30 cellular contexts compared by ENCODE assay signal in genomic region chr6:159753081-159753872, GRCh38. TPM values are rescaled to one million over a fixed set of nuclear protein-coding genes. Genes with fewer than 3 reads are reported as not detected.
DNase-seq lines count a peak whose midpoint lies in the region; ATAC-seq and TF ChIP-seq lines count a peak whose summit lies in the region.
"Had no signal": no experiment of that assay in that cellular context is flagged by ENCODE, and none has a peak within 500 bp of the region (broad histone marks: within the 10 kb centered on the region; RNA-seq: fewer than 3 reads in every experiment).

No MANE protein-coding gene starts in this region.

- peaks cover 14% of the 10 kb centered on the region for H3K4me1 Mint-ChIP-seq in activated naive CD4-positive, alpha-beta T cell treated with anti-CD3 and anti-CD28 coated beads for 36 hours (ENCODE audit: low read depth)
- H3K4me1 Mint-ChIP-seq in activated naive CD4-positive, alpha-beta T cell treated with anti-CD3 and anti-CD28 coated beads, Interleukin-2, amount 10 ng/mL, durations not matched to agents 7 days and 5 days, result peaks cover under 1% of the 10 kb centered on the region
- H3K4me1 Mint-ChIP-seq in HFFc6 (ENCODE audit: low read depth), result peaks cover 8% of the 10 kb centered on the region
- H3K4me1 Mint-ChIP-seq: brain had no signal

- intact Hi-C loops in activated naive CD4-positive, alpha-beta T cell treated with anti-CD3 and anti-CD28 coated beads for 36 hours (cut with micrococcal nuclease), result loop anchor here (5.0 kb wide), 1 partner anchor 34 kb away; the partner anchor contains the start of gene TCP1
- intact Hi-C loops in psoas muscle (cut with DNase I), result loop anchor here in 1 of 2 donors (5.0 kb wide), 1 partner anchor 66 kb away; no protein-coding TSS in a partner anchor

- peak overlapping the region; percentile 2 for H3K27ac ChIP-seq in psoas muscle
- H3K27ac ChIP-seq: esophagus squamous epithelium, gastroesophageal sphincter, ovary, uterus had no signal

- peaks cover 55% of the 10 kb centered on the region for H3K36me3 Mint-ChIP-seq in activated naive CD4-positive, alpha-beta T cell treated with anti-CD3 and anti-CD28 coated beads for 36 hours (ENCODE audit: low read depth)
- H3K36me3 Mint-ChIP-seq in activated naive CD4-positive, alpha-beta T cell treated with anti-CD3 and anti-CD28 coated beads, Interleukin-2, amount 10 ng/mL, durations not matched to agents 7 days and 5 days, result peaks cover 66% of the 10 kb centered on the region
- peaks cover 37% of the 10 kb centered on the region for H3K36me3 Mint-ChIP-seq in HFFc6 (ENCODE audit: low read depth)

- peak overlapping the region; percentile 22 for H3K4me3 ChIP-seq in adipocyte (ENCODE audit: low read length)
- no peak overlapping the region for H3K4me3 ChIP-seq in psoas muscle
- H3K4me3 ChIP-seq: esophagus squamous epithelium, gastroesophageal sphincter, GM23338, ovary, uterus had no signal

- H3K27ac Mint-ChIP-seq in activated naive CD4-positive, alpha-beta T cell treated with anti-CD3 and anti-CD28 coated beads for 36 hours, result peak overlapping the region; percentile 38
- no peak overlapping the region for H3K27ac Mint-ChIP-seq in activated naive CD4-positive, alpha-beta T cell treated with anti-CD3 and anti-CD28 coated beads, Interleukin-2, amount 10 ng/mL, durations not matched to agents 7 days and 5 days
- peak overlapping the region; percentile 55 for H3K27ac Mint-ChIP-seq in HFFc6
- H3K27ac Mint-ChIP-seq: effector memory CD8-positive, alpha-beta T cell; GM23338 had no signal

- 62 to 82% (median 63%) methylated on average over 6 of the region's 6 CpGs for WGBS in psoas muscle, 3 donors

- CTCF ChIA-PET in activated naive CD4-positive, alpha-beta T cell treated with anti-CD3 and anti-CD28 coated beads for 36 hours (lab: Charles Lee), result interaction anchor here (0.7 kb wide), 1 partner anchor 23 kb away, joined by 3 read pairs; no protein-coding TSS in a partner anchor
- CTCF ChIA-PET in activated naive CD4-positive, alpha-beta T cell treated with anti-CD3 and anti-CD28 coated beads, Interleukin-2, amount 10 ng/mL, durations not matched to agents 7 days and 5 days (lab: Charles Lee), result interaction anchor here (0.7 kb wide), 1 partner anchor 37 kb away, joined by 3 read pairs; no protein-coding TSS in a partner anchor

- H3K36me3 ChIP-seq in adipocyte (ENCODE audit: control insufficient read depth, insufficient read depth, low read length, severe bottlenecking) (peaks cover 94% of the 10 kb centered on the region), psoas muscle (ENCODE audit: insufficient read depth in 1 of 2, low read depth in 1 of 2) (peaks cover 14 to 98% of the 10 kb centered on the region in 2 donors)
- H3K36me3 ChIP-seq: ovary, uterus had no signal

- TF ChIP-seq CTCF in HFFc6 (IDR thresholded peaks at IDR 0.05) (no peak), psoas muscle (IDR thresholded peaks at IDR 0.05) (no peak)

- peak overlapping the region; percentile 27 for H3K9ac ChIP-seq in adipocyte (ENCODE audit: low read length)

- H3K27me3 Mint-ChIP-seq in activated naive CD4-positive, alpha-beta T cell treated with anti-CD3 and anti-CD28 coated beads for 36 hours (ENCODE audit: low read depth), result no peaks in the 10 kb centered on the region
- H3K27me3 Mint-ChIP-seq in activated naive CD4-positive, alpha-beta T cell treated with anti-CD3 and anti-CD28 coated beads, Interleukin-2, amount 10 ng/mL, durations not matched to agents 7 days and 5 days, result no peaks in the 10 kb centered on the region
- no peaks in the 10 kb centered on the region for H3K27me3 Mint-ChIP-seq in HFFc6 (ENCODE audit: insufficient read depth)
- H3K27me3 Mint-ChIP-seq: brain; effector memory CD8-positive, alpha-beta T cell had no signal

- peak in 2 of 4 donors; percentile 39 to 41 for ATAC-seq in psoas muscle
- ATAC-seq: effector memory CD8-positive, alpha-beta T cell; gastroesophageal sphincter; GM23338; Panc1; right cardiac atrium had no signal

- H3K9me3 ChIP-seq in adipocyte (ENCODE audit: control insufficient read depth, low read length) (no peaks in the 10 kb centered on the region), psoas muscle (no peaks in the 10 kb centered on the region)
- H3K9me3 ChIP-seq: esophagus squamous epithelium, gastroesophageal sphincter, ovary, uterus had no signal

- DNase-seq in activated naive CD4-positive, alpha-beta T cell treated with anti-CD3 and anti-CD28 coated beads for 36 hours, result no peak
- no peak for DNase-seq in activated naive CD4-positive, alpha-beta T cell treated with anti-CD3 and anti-CD28 coated beads, Interleukin-2, amount 10 ng/mL, durations not matched to agents 7 days and 5 days
- DNase-seq in HFFc6 (no peak), adipocyte (ENCODE audit: low read depth) (no peak), psoas muscle (no peak), kidney glomerular epithelial cell (lab: John Stamatoyannopoulos, UW) (no peak), amniotic stem cell (lab: John Stamatoyannopoulos, UW) (no peak), H4 (ENCODE audit: low spot score) (no peak)
- DNase-seq: activated CD4-positive, alpha-beta T cell treated with anti-CD3 and anti-CD28 coated beads, Interleukin-2, amount 50 U/mL, for 4 hours; activated naive CD4-positive, alpha-beta T cell treated with Interleukin-2 at 50 U/mL for 16 hours; activated T-cell treated with anti-CD3 and anti-CD28 coated beads, Interleukin-2, amount 50 U/mL, for 1 hour; effector memory CD8-positive, alpha-beta T cell; esophagus squamous epithelium; kidney; NCI-H1092 treated with DMSO at 0.1 percent for 48 hours; NCI-H2081; NK-92 treated with Interleukin-12 subunit alpha and Interleukin-12 subunit beta, amount 100 ng/mL, for 24 hours; ovary; SIG-M5; stimulated activated CD4-positive, alpha-beta T cell treated with anti-CD3 and anti-CD28 coated beads, Interleukin-15, amount 100 ng/mL, for 24 hours; stimulated activated CD8-positive, alpha-beta memory T cell treated with anti-CD3 and anti-CD28 coated beads, Interleukin-4, amount 100 ng/mL, for 48 hours; uterus had no signal

- H3K4me3 Mint-ChIP-seq in activated naive CD4-positive, alpha-beta T cell treated with anti-CD3 and anti-CD28 coated beads for 36 hours, result no peak overlapping the region
- no peak overlapping the region for H3K4me3 Mint-ChIP-seq in activated naive CD4-positive, alpha-beta T cell treated with anti-CD3 and anti-CD28 coated beads, Interleukin-2, amount 10 ng/mL, durations not matched to agents 7 days and 5 days
- no peak overlapping the region for H3K4me3 Mint-ChIP-seq in HFFc6
- H3K4me3 Mint-ChIP-seq: brain; effector memory CD8-positive, alpha-beta T cell; GM23338 had no signal

- H3K4me1 ChIP-seq in adipocyte (ENCODE audit: control insufficient read depth, insufficient read depth, low read length) (peaks cover 38% of the 10 kb centered on the region), psoas muscle (no peaks in the 10 kb centered on the region)
- H3K4me1 ChIP-seq: uterus had no signal

- H3K9me3 Mint-ChIP-seq in activated naive CD4-positive, alpha-beta T cell treated with anti-CD3 and anti-CD28 coated beads for 36 hours, result no peaks in the 10 kb centered on the region
- no peaks in the 10 kb centered on the region for H3K9me3 Mint-ChIP-seq in activated naive CD4-positive, alpha-beta T cell treated with anti-CD3 and anti-CD28 coated beads, Interleukin-2, amount 10 ng/mL, durations not matched to agents 7 days and 5 days
- H3K9me3 Mint-ChIP-seq in HFFc6, result no peaks in the 10 kb centered on the region
- H3K9me3 Mint-ChIP-seq: brain; effector memory CD8-positive, alpha-beta T cell; GM23338 had no signal

- H3K27me3 ChIP-seq in adipocyte (replicated peaks; ENCODE audit: control insufficient read depth, insufficient read depth, low read length), result no peaks in the 10 kb centered on the region
- no peaks in the 10 kb centered on the region for H3K27me3 ChIP-seq in psoas muscle (ENCODE audit: insufficient read depth in 3 of 3, low read length in 2 of 3)
- H3K27me3 ChIP-seq: esophagus squamous epithelium, gastroesophageal sphincter, ovary, uterus had no signal

RNA-seq across cellular contexts. Expression of gene ACAT2, which starts 8.6 kb away (rescaled TPM):
- total RNA-seq in activated naive CD4-positive, alpha-beta T cell treated with anti-CD3 and anti-CD28 coated beads for 36 hours, result 10 to 100 TPM; 84.9 to 92.4 TPM
- 10 to 100 TPM; 25.6 to 39.9 (median 38.7) TPM for total RNA-seq in HFFc6 (2021; fragmentation: NEBNext Ultra II Directional; extraction: Animal tissue kit (Norgen Biotek cat#: 25700))
- total RNA-seq in psoas muscle, result 1 to 10 TPM; 2.1 to 3.0 (median 2.6) TPM
- 1 to 10 TPM; 1.8 to 3.0 (median 2.3) TPM for polyA plus RNA-seq in psoas muscle
- 37.4 and 40.5 TPM in 2 replicates for total RNA-seq in H4 (2014; rRNA removed; shearing (Covaris generic))

RNA-seq across cellular contexts. Expression of gene WTAP, which starts 26.0 kb away (rescaled TPM):
- total RNA-seq in activated naive CD4-positive, alpha-beta T cell treated with anti-CD3 and anti-CD28 coated beads for 36 hours, result 10 to 100 TPM; 87.5 to 91.6 TPM
- total RNA-seq in HFFc6 (2021; fragmentation: NEBNext Ultra II Directional; extraction: Animal tissue kit (Norgen Biotek cat#: 25700)), result 10 to 100 TPM; 64.0 to 73.5 (median 68.7) TPM
- 100 to 1,000 TPM in 3 of 4 donors, 10 to 100 TPM in 1; 51.8 to 199 (median 107) TPM for total RNA-seq in psoas muscle
- 100 to 1,000 TPM; 131 to 284 (median 265) TPM for polyA plus RNA-seq in psoas muscle
- 56.3 and 61.8 TPM in 2 replicates for total RNA-seq in H4 (2014; rRNA removed; shearing (Covaris generic))

RNA-seq across cellular contexts. Expression of gene TCP1, which starts 36.1 kb away (rescaled TPM):
- total RNA-seq in activated naive CD4-positive, alpha-beta T cell treated with anti-CD3 and anti-CD28 coated beads for 36 hours, result 100 to 1,000 TPM; 420 to 425 TPM
- total RNA-seq in HFFc6 (2021; fragmentation: NEBNext Ultra II Directional; extraction: Animal tissue kit (Norgen Biotek cat#: 25700)), result 100 to 1,000 TPM; 212 to 270 (median 225) TPM
- total RNA-seq in psoas muscle, result 100 to 1,000 TPM; 156 to 228 (median 193) TPM
- 100 to 1,000 TPM; 153 to 307 (median 277) TPM for polyA plus RNA-seq in psoas muscle
- 210 and 251 TPM in 2 replicates for total RNA-seq in H4 (2014; rRNA removed; shearing (Covaris generic))

RNA-seq across cellular contexts. Expression of gene MRPL18, which starts 37.0 kb away (rescaled TPM):
- 10 to 100 TPM; 65.1 to 75.8 TPM for total RNA-seq in activated naive CD4-positive, alpha-beta T cell treated with anti-CD3 and anti-CD28 coated beads for 36 hours
- 10 to 100 TPM; 74.1 to 93.6 (median 81.4) TPM for total RNA-seq in HFFc6 (2021; fragmentation: NEBNext Ultra II Directional; extraction: Animal tissue kit (Norgen Biotek cat#: 25700))
- total RNA-seq in psoas muscle, result 10 to 100 TPM; 45.0 to 71.9 (median 60.1) TPM
- 100 to 1,000 TPM in 2 of 3 donors, 10 to 100 TPM in 1; 98.7 to 149 (median 145) TPM for polyA plus RNA-seq in psoas muscle
- 107 and 120 TPM in 2 replicates for total RNA-seq in H4 (2014; rRNA removed; shearing (Covaris generic))

RNA-seq across cellular contexts. Expression of gene PNLDC1, which starts 46.8 kb away (rescaled TPM):
- total RNA-seq in activated naive CD4-positive, alpha-beta T cell treated with anti-CD3 and anti-CD28 coated beads for 36 hours, result under 1 TPM in 1 of 2 experiments, not detected in 1; 0.40 TPM
- total RNA-seq in HFFc6 (2021; fragmentation: NEBNext Ultra II Directional; extraction: Animal tissue kit (Norgen Biotek cat#: 25700)), result not detected
- total RNA-seq in psoas muscle, result under 1 TPM in 2 of 4 donors, not detected in 2; 0.17 to 0.49 TPM
- polyA plus RNA-seq in psoas muscle, result under 1 TPM; 0.09 to 0.25 (median 0.13) TPM
- total RNA-seq in H4 (2014; rRNA removed; shearing (Covaris generic)), result not detected in 2 replicates
- total RNA-seq: esophagus squamous epithelium, GM23338, kidney, lung microvascular endothelial cell, myocyte, NCI-H460 had no signal
- polyA plus RNA-seq: GM23338 had no signal
